In the genomic region with DNA sequence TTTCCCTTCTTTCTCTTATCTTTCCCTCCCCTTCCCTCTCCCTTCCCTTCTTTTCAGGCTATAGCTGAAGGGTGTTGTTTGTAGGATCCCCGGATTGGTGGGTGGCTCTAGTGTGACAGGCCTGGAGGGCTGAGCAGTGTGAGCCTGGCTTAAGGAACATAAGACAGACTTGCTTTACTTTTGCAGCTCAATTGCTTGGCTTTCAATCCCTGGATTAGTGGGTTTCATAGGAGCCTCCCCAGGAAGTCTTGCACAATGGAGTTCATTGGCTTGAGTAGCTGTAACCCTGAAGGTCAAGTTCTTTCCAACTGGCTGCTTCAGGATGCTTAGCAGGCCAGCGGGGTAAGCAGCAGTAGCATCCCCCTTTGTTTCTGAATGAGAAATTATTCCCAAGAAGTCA, we compare ENCODE assay signal across 23 cellular contexts.
A peak's percentile ranks its signal among the peaks of the same experiment; 100 is the strongest.
DNase-seq lines count a peak whose midpoint lies in the region; ATAC-seq, FAIRE-seq and TF ChIP-seq lines count a peak whose summit lies in the region.
"Had no signal": no experiment of that assay in that cellular context is flagged by ENCODE, and none has a peak within 500 bp of the region (broad histone marks: within the 10 kb centered on the region; RNA-seq: fewer than 3 reads in every experiment).

No MANE protein-coding gene starts in this region.

- dilution Hi-C loops in IMR-90 (cut with HindIII; ENCODE audit: low sequenced_read_pairs, unreplicated experiment), result no loop called here

- H4K91ac ChIP-seq in IMR-90 (ENCODE audit: insufficient read depth, low read depth, low read length), result no peak overlapping the region

- no peaks in the 10 kb centered on the region; the same call in 1 of the 2 replicates for H4K20me1 ChIP-seq in IMR-90 (ENCODE audit: insufficient read depth, low read length)
- H4K20me1 ChIP-seq in K562 (replicated peaks; ENCODE audit: control insufficient read depth, insufficient read depth, low read length), result no peaks in the 10 kb centered on the region

- H3K27ac Mint-ChIP-seq in neural crest cell (ENCODE audit: unreplicated experiment), result peak overlapping the region; percentile 94
- H3K27ac Mint-ChIP-seq: activated CD8-positive, alpha-beta T cell treated with anti-CD3 and anti-CD28 coated beads, Interleukin-2, amount 10 ng/mL, durations not matched to agents 7 days and 5 days; activated naive CD8-positive, alpha-beta T cell treated with anti-CD3 and anti-CD28 coated beads, Interleukin-2, amount 50 U/mL, for 24 hours; immature natural killer cell; stimulated activated effector memory CD8-positive, alpha-beta T cell treated with anti-CD3 and anti-CD28 coated beads, Interleukin-12 subunit alpha, Interleukin-12 subunit beta, amount 100 ng/mL, for 72 hours had no signal

- H3K9ac ChIP-seq in IMR-90 (ENCODE audit: low read depth, low read length) (no peak overlapping the region), K562 (ENCODE audit: insufficient read depth in 1 of 2, low read depth in 2 of 2, low read length in 2 of 2) (peak overlapping the region in 1 of 2 experiments; percentile 17; a peak in 1 of 4 replicates), iPS-20b (ENCODE audit: low read depth, low read length) (peak overlapping the region; percentile 4; the same call in 1 of the 2 replicates)

- H3K27ac ChIP-seq in IMR-90 (ENCODE audit: insufficient read depth, low read length) (no peak overlapping the region), K562 (ENCODE audit: extremely low read depth, low read depth, low read length) (peak overlapping the region; percentile 52), iPS-20b (ENCODE audit: low read length) (no peak overlapping the region)
- H3K27ac ChIP-seq: thyroid gland had no signal

- no peaks in the 10 kb centered on the region for H3K79me1 ChIP-seq in IMR-90 (ENCODE audit: low read depth in 1 of 2, low read length in 2 of 2)

- intact Hi-C loops in IMR-90 (cut with micrococcal nuclease), result no loop called here
- intact Hi-C loops in K562 (cut with micrococcal nuclease), result no loop called here

- no CpG with 5 or more reads among the region's 2 CpGs for WGBS in IMR-90 (ENCODE audit: extremely low coverage in 2 of 2, insufficient read length in 1 of 2), 2 experiments
- WGBS in K562 (ENCODE audit: insufficient coverage, low coverage, missing lambda C conversion rate), result 35% methylated on average over 2 of the region's 2 CpGs

- H3K9me3 ChIP-seq in IMR-90 (ENCODE audit: control insufficient read depth, insufficient read depth, low read length), result peaks cover 5% of the 10 kb centered on the region
- H3K9me3 ChIP-seq in K562 (replicated peaks; ENCODE audit: control insufficient read depth, insufficient read depth, low read depth, low read length), result no peaks in the 10 kb centered on the region
- peaks cover 4% of the 10 kb centered on the region for H3K9me3 ChIP-seq in iPS-20b (ENCODE audit: insufficient read depth, low read depth, low read length)
- H3K9me3 ChIP-seq: mucosa of descending colon, ovary, Peyer's patch, thyroid gland had no signal

- no peak for TF ChIP-seq RAD21 in IMR-90 (IDR thresholded peaks at IDR 0.05; ENCODE audit: low read length)
- TF ChIP-seq RAD21 in K562 (CRISPR knock-in tag; conservative IDR thresholded peaks at IDR 0.05 in 1 of 2, IDR thresholded peaks at IDR 0.05 in 1 of 2), result no peak

- peak; percentile 4 for DNase-seq in IMR-90
- DNase-seq in K562 (ENCODE audit: extremely low read depth in 1 of 4, low spot score in 3 of 4), result no peak
- DNase-seq in neural crest cell (ENCODE audit: low read depth, low spot score), result no peak
- DNase-seq in OCI-M1 (lab: John Stamatoyannopoulos, UW), result no peak
- DNase-seq in NCI-H128 (lab: John Stamatoyannopoulos, UW; ENCODE audit: unreplicated experiment), result no peak
- DNase-seq in central memory CD4-positive, alpha-beta T cell, result no peak
- no peak for DNase-seq in cerebellar nuclear complex (lab: John Stamatoyannopoulos, UW)
- DNase-seq: activated CD8-positive, alpha-beta T cell treated with anti-CD3 and anti-CD28 coated beads, Interleukin-2, amount 10 ng/mL, durations not matched to agents 7 days and 5 days; activated naive CD8-positive, alpha-beta T cell treated with anti-CD3 and anti-CD28 coated beads, Interleukin-2, amount 50 U/mL, for 24 hours; AML-193; immature natural killer cell; MM.1S; mucosa of descending colon; NCI-H2081; Peyer's patch had no signal

- no peak overlapping the region for H3K4me3 ChIP-seq in IMR-90 (ENCODE audit: insufficient read depth, low read depth, low read length)
- H3K4me3 ChIP-seq in K562, result no peak overlapping the region
- H3K4me3 ChIP-seq in iPS-20b (ENCODE audit: low read length), result no peak overlapping the region
- H3K4me3 ChIP-seq: mucosa of descending colon, ovary, Peyer's patch, thyroid gland had no signal

- BruUV-seq in IMR-90 (replicated peaks; lab: Mats Ljungman, UMichigan) (no TSS peak), K562 (replicated peaks; lab: Mats Ljungman, UMichigan) (no TSS peak)

- H2BK20ac ChIP-seq in IMR-90 (ENCODE audit: low read depth, low read length), result no peak overlapping the region

- H3K4me1 Mint-ChIP-seq in neural crest cell, result peaks cover 48% of the 10 kb centered on the region
- H3K4me1 Mint-ChIP-seq: immature natural killer cell had no signal

- no peaks in the 10 kb centered on the region for H3K9me3 Mint-ChIP-seq in neural crest cell
- H3K9me3 Mint-ChIP-seq: activated naive CD8-positive, alpha-beta T cell treated with anti-CD3 and anti-CD28 coated beads, Interleukin-2, amount 50 U/mL, for 24 hours; stimulated activated effector memory CD8-positive, alpha-beta T cell treated with anti-CD3 and anti-CD28 coated beads, Interleukin-12 subunit alpha, Interleukin-12 subunit beta, amount 100 ng/mL, for 72 hours had no signal

- no peak overlapping the region for H4K8ac ChIP-seq in IMR-90 (ENCODE audit: low read depth in 2 of 2, low read length in 2 of 2)

- CTCF ChIA-PET in IMR-90 (lab: Yijun Ruan, JAX) (no interaction called here), K562 (lab: Yijun Ruan, JAX; ENCODE audit: low intra/inter-chr PET ratio) (no interaction called here)

- TF ChIP-seq CTCF in IMR-90 (conservative IDR thresholded peaks at IDR 0.05; ENCODE audit: low read depth, low read length), result no peak
- TF ChIP-seq CTCF in K562 (IDR thresholded peaks at IDR 0.05 in 2 of 3, conservative IDR thresholded peaks at IDR 0.05 in 1 of 3; ENCODE audit: insufficient read depth in 2 of 3, low read depth in 1 of 3, low read length in 3 of 3), result no peak
- TF ChIP-seq CTCF in neural crest cell (conservative IDR thresholded peaks at IDR 0.05), result no peak

- H3K4me1 ChIP-seq in IMR-90 (ENCODE audit: control insufficient read depth, insufficient read depth, low read length), result no peaks in the 10 kb centered on the region
- peaks cover 11 to 31% of the 10 kb centered on the region in 2 experiments for H3K4me1 ChIP-seq in K562 (replicated peaks in 1 of 2; ENCODE audit: control insufficient read depth in 2 of 2, insufficient read depth in 2 of 2, low read length in 2 of 2)
- peaks cover 11% of the 10 kb centered on the region; the same call in 1 of the 2 replicates for H3K4me1 ChIP-seq in iPS-20b (ENCODE audit: insufficient read depth, low read length)
- H3K4me1 ChIP-seq: Peyer's patch had no signal

- FAIRE-seq in K562 (lab: Jason Lieb, UNC), result no peak
- FAIRE-seq: endometrium, G401.6, GM12892, H54 had no signal

- H4K5ac ChIP-seq in IMR-90 (ENCODE audit: low read depth, low read length), result no peak overlapping the region

- no peak overlapping the region for H3K56ac ChIP-seq in IMR-90 (ENCODE audit: extremely low read depth, insufficient read depth, low read length)

- H3K23ac ChIP-seq in IMR-90 (ENCODE audit: low read depth, low read length), result no peak overlapping the region

- H2BK5ac ChIP-seq in IMR-90 (ENCODE audit: low read depth, low read length, poor library complexity, severe bottlenecking), result no peak overlapping the region

- no peak for TF ChIP-seq EP300 in K562 (IDR thresholded peaks at IDR 0.05; ENCODE audit: low read length)

- peak; percentile 51 for ATAC-seq in IMR-90 (ENCODE audit: low read depth)
- no peak for ATAC-seq in K562
- ATAC-seq: activated CD8-positive, alpha-beta T cell treated with anti-CD3 and anti-CD28 coated beads, Interleukin-2, amount 10 ng/mL, durations not matched to agents 7 days and 5 days; activated naive CD8-positive, alpha-beta T cell treated with anti-CD3 and anti-CD28 coated beads, Interleukin-2, amount 50 U/mL, for 24 hours; mucosa of descending colon; stimulated activated effector memory CD8-positive, alpha-beta T cell treated with anti-CD3 and anti-CD28 coated beads, Interleukin-12 subunit alpha, Interleukin-12 subunit beta, amount 100 ng/mL, for 72 hours had no signal

- no peak overlapping the region for H3K4ac ChIP-seq in IMR-90 (ENCODE audit: low read depth, low read length)

- no peak overlapping the region for H3K18ac ChIP-seq in IMR-90 (ENCODE audit: low read depth, low read length)

- H3K27me3 Mint-ChIP-seq in neural crest cell (ENCODE audit: low read depth), result peaks cover 5% of the 10 kb centered on the region

- H3K9me1 ChIP-seq in IMR-90 (ENCODE audit: insufficient read depth, low read length) (no peaks in the 10 kb centered on the region), K562 (ENCODE audit: control insufficient read depth, insufficient read depth, low read length) (no peaks in the 10 kb centered on the region)

- H2BK15ac ChIP-seq in IMR-90 (ENCODE audit: low read depth, low read length), result no peak overlapping the region

- no peak overlapping the region for H3K14ac ChIP-seq in IMR-90 (replicated peaks; ENCODE audit: low read depth, low read length)

- no peak overlapping the region for H2AK9ac ChIP-seq in IMR-90 (replicated peaks; ENCODE audit: low read depth, low read length, poor library complexity)

- H2AK5ac ChIP-seq in IMR-90 (ENCODE audit: low read depth, low read length), result no peak overlapping the region

- TF ChIP-seq POLR2A in IMR-90 (IDR thresholded peaks at IDR 0.05; ENCODE audit: low read depth, low read length), result no peak
- TF ChIP-seq POLR2A in K562 (conservative IDR thresholded peaks at IDR 0.05), result no peak

- H3K36me3 Mint-ChIP-seq in neural crest cell (ENCODE audit: low read depth), result peaks cover 2% of the 10 kb centered on the region
- H3K36me3 Mint-ChIP-seq: immature natural killer cell; stimulated activated effector memory CD8-positive, alpha-beta T cell treated with anti-CD3 and anti-CD28 coated beads, Interleukin-12 subunit alpha, Interleukin-12 subunit beta, amount 100 ng/mL, for 72 hours had no signal

- no peaks in the 10 kb centered on the region for H3K36me3 ChIP-seq in IMR-90 (ENCODE audit: control insufficient read depth, insufficient read depth, low read length)
- no peaks in the 10 kb centered on the region for H3K36me3 ChIP-seq in K562 (ENCODE audit: control insufficient read depth, insufficient read depth, low read length)
- H3K36me3 ChIP-seq in iPS-20b (ENCODE audit: insufficient read depth, low read depth, low read length), result no peaks in the 10 kb centered on the region
- H3K36me3 ChIP-seq: ovary, Peyer's patch, thyroid gland had no signal

- no peak overlapping the region for H3K4me2 ChIP-seq in IMR-90 (ENCODE audit: low read depth, low read length)
- peak overlapping the region; percentile 9; the same call in 1 of the 2 replicates for H3K4me2 ChIP-seq in K562 (ENCODE audit: insufficient read depth, low read length)

- no peaks in the 10 kb centered on the region for H3K79me2 ChIP-seq in K562 (ENCODE audit: control insufficient read depth, insufficient read depth, low read length)

- H3K27me3 ChIP-seq in IMR-90 (ENCODE audit: control insufficient read depth, insufficient read depth, low read length), result peaks cover 9% of the 10 kb centered on the region; the same call in 1 of the 2 replicates
- peaks cover 21 to 57% of the 10 kb centered on the region in 2 experiments for H3K27me3 ChIP-seq in K562 (ENCODE audit: control insufficient read depth in 2 of 2, insufficient read depth in 2 of 2, low read length in 2 of 2)
- no peaks in the 10 kb centered on the region for H3K27me3 ChIP-seq in iPS-20b (ENCODE audit: insufficient read depth, low read length)
- H3K27me3 ChIP-seq: ovary, Peyer's patch, thyroid gland had no signal

- in situ Hi-C loops in IMR-90 (cut with MboI; ENCODE audit: low sequenced_read_pairs) (no loop called here), K562 (cut with MboI) (no loop called here)

- no peak overlapping the region for H2BK120ac ChIP-seq in IMR-90 (ENCODE audit: low read depth, low read length)

- POLR2A ChIA-PET in IMR-90 (lab: Charles Lee; ENCODE audit: unreplicated experiment), result no interaction called here
- POLR2A ChIA-PET in K562 (lab: Yijun Ruan, JAX), result interaction anchor here (0.6 to 1.0 kb wide), 4 partner anchors 9 to 127 kb away, joined by 3 to 6 read pairs (median 3); no protein-coding TSS in a partner anchor

- H2AFZ ChIP-seq in IMR-90 (replicated peaks; ENCODE audit: low read length, poor library complexity) (no peak overlapping the region), K562 (ENCODE audit: low read depth, low read length) (peak overlapping the region; percentile 85)

- peak overlapping the region; percentile 69 for H3K4me3 Mint-ChIP-seq in neural crest cell
- H3K4me3 Mint-ChIP-seq: activated CD8-positive, alpha-beta T cell treated with anti-CD3 and anti-CD28 coated beads, Interleukin-2, amount 10 ng/mL, durations not matched to agents 7 days and 5 days; activated naive CD8-positive, alpha-beta T cell treated with anti-CD3 and anti-CD28 coated beads, Interleukin-2, amount 50 U/mL, for 24 hours; immature natural killer cell; stimulated activated effector memory CD8-positive, alpha-beta T cell treated with anti-CD3 and anti-CD28 coated beads, Interleukin-12 subunit alpha, Interleukin-12 subunit beta, amount 100 ng/mL, for 72 hours had no signal
